In the genomic region with DNA sequence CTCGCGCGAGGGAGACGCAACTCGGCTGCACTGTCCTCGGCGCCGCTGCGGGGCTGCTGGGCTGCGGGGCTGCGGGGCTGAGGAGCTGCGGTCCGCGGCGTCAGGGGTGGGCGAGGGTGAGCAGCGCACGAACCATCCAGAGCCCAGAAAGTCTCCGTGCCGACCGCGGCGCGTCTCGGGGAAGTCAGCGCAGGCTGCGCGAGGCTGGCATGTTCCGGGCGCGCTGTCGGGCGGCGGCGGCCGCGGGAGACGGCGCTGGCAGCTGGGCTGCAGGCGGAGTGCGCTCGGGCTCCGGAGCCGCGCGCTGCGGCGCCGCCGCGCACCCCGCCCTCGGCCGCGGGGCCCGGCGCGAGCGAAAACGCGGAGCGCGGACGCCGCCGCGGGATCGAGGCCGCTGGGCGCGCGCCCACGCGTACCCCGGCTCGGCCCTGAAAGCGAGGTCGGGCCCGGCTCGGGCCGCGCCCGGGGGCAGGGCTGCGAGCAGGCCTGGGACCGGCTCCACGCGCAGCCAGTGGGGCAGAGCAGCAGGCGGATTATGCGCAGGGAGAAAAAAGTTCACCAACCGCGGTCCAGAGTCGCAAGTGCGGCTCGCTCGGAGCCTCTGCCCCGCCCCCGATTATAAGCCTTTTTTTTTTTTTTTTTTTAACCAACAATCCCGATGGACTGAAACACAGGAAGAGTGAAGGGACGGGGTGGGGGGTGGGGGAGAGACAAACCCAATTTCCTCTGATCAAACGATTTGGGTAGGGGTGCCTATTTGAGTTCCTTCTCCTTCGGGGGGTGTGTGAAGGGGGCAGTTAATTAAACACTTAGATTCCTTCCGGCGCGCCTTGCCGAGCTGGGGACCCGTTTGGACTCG, we compare ENCODE assay signal across 8 cellular contexts. TPM values are rescaled to one million over a fixed set of nuclear protein-coding genes. Genes with fewer than 3 reads are reported as not detected.
A peak's percentile ranks its signal among the peaks of the same experiment; 100 is the strongest.
DNase-seq lines count a peak whose midpoint lies in the region; ATAC-seq and TF ChIP-seq lines count a peak whose summit lies in the region.

A gene (minus strand): TSS at position 282 of the 859 bp plus-strand sequence. CDS start 117,230 bp downstream, outside the sequence.

- CTCF ChIA-PET in OCI-LY7 (lab: Charles Lee; ENCODE audit: unreplicated experiment), result no interaction called here
- CTCF ChIA-PET in MCF 10A (lab: Yijun Ruan, JAX), result interaction anchor here (0.6 to 5.0 kb wide), 8 partner anchors 357 to 748 kb away, joined by 3 to 53 read pairs (median 4); no protein-coding TSS in a partner anchor

- H3K9me3 Mint-ChIP-seq in MCF 10A (ENCODE audit: unreplicated experiment), result no peaks in the 10 kb centered on the region
- peaks cover 0 to 3% (median 0%) of the 10 kb centered on the region in 6 donors for H3K9me3 Mint-ChIP-seq in immature natural killer cell

- POLR2A ChIA-PET in OCI-LY7 (lab: Charles Lee), result no interaction called here
- POLR2A ChIA-PET in MCF 10A (lab: Yijun Ruan, JAX), result interaction anchor here (0.5 to 1.5 kb wide), 12 partner anchors 10 to 752 kb away, joined by 3 to 6 read pairs (median 3); no protein-coding TSS in a partner anchor

- ATAC-seq in GM18868 (IDR thresholded peaks at IDR 0.05; ENCODE audit: unreplicated experiment), result peak; percentile 79
- ATAC-seq in HG03045 (IDR thresholded peaks at IDR 0.05; ENCODE audit: unreplicated experiment), result peak; percentile 78

- peak within 1 kb of the TSS; percentile 66 for H3K4me3 ChIP-seq in OCI-LY7 (ENCODE audit: low read depth, low read length, poor library complexity, severe bottlenecking)
- H3K4me3 ChIP-seq in skin epidermis, result peak within 1 kb of the TSS; percentile 59 to 85 (median 68)

- H3K4me1 Mint-ChIP-seq in MCF 10A (ENCODE audit: insufficient read depth, unreplicated experiment) (peaks cover 30% of the 10 kb centered on the region), immature natural killer cell (peaks cover 7 to 11% of the 10 kb centered on the region in 2 donors)

- H3K9me3 ChIP-seq in OCI-LY7 (ENCODE audit: low read length), result no peaks in the 10 kb centered on the region

- H3K9me2 ChIP-seq in OCI-LY7 (ENCODE audit: insufficient read depth, low read length), result no peaks in the 10 kb centered on the region

- H3K79me2 ChIP-seq in OCI-LY7 (ENCODE audit: insufficient read depth, low read depth, low read length), result no peaks in the 10 kb centered on the region

- H3K4me2 ChIP-seq in OCI-LY7 (ENCODE audit: low read length), result peak within 1 kb of the TSS; percentile 83

- H3K27ac ChIP-seq in OCI-LY7 (ENCODE audit: low read depth, low read length, poor library complexity, severe bottlenecking) (no peak within 1 kb of the TSS), skin epidermis (peak within 1 kb of the TSS in 20 of 21 experiments; percentile 42 to 90 (median 82))

- peak; percentile 92 for DNase-seq in AG20443 (ENCODE audit: low spot score)
- peak; percentile 46 for DNase-seq in OCI-LY7 (ENCODE audit: low spot score)
- peak; percentile 54 for DNase-seq in MCF 10A (ENCODE audit: unreplicated experiment)
- DNase-seq in immature natural killer cell, result peak in 1 of 3 donors; percentile 4
- DNase-seq in activated effector memory CD4-positive, alpha-beta T cell treated with Interleukin-2 at 50 U/mL for 16 hours, result no peak

- peak within 1 kb of the TSS; percentile 37; the same call in 1 of the 2 replicates for H2AFZ ChIP-seq in OCI-LY7 (ENCODE audit: low read length)

- no peaks in the 10 kb centered on the region for H4K20me1 ChIP-seq in OCI-LY7 (ENCODE audit: insufficient read depth, low read length)

- H3K4me3 Mint-ChIP-seq in MCF 10A (ENCODE audit: unreplicated experiment), result peak within 1 kb of the TSS; percentile 81
- peak within 1 kb of the TSS; percentile 54 to 73 (median 67) for H3K4me3 Mint-ChIP-seq in immature natural killer cell

- H3K36me3 ChIP-seq in OCI-LY7 (ENCODE audit: insufficient read depth, low read length), result no peaks in the 10 kb centered on the region

- no peaks in the 10 kb centered on the region for H3K27me3 Mint-ChIP-seq in MCF 10A (ENCODE audit: insufficient read depth, unreplicated experiment)
- H3K27me3 Mint-ChIP-seq in immature natural killer cell (ENCODE audit: low read depth in 3 of 3), result peaks cover 18 to 33% (median 27%) of the 10 kb centered on the region in 3 donors

- H3K4me1 ChIP-seq in OCI-LY7 (ENCODE audit: insufficient read depth, low read length, poor library complexity, severe bottlenecking), result peaks cover 15% of the 10 kb centered on the region

- H3K36me3 Mint-ChIP-seq in MCF 10A (ENCODE audit: insufficient read depth, unreplicated experiment) (peaks cover 7% of the 10 kb centered on the region), immature natural killer cell (peaks cover 0 to 5% (median 0%) of the 10 kb centered on the region in 3 donors)

- intact Hi-C loops in OCI-LY7 (cut with micrococcal nuclease; ENCODE audit: unreplicated experiment), result no loop called here
- intact Hi-C loops in MCF 10A (cut with micrococcal nuclease), result loop anchor here (1.0 to 10.0 kb wide), 5 partner anchors 107 to 693 kb away; no protein-coding TSS in a partner anchor

- no TSS peak for BruUV-seq in OCI-LY7 (replicated peaks; lab: Mats Ljungman, UMichigan)
- BruUV-seq in MCF 10A (replicated peaks; lab: Mats Ljungman, UMichigan), result no TSS peak

- H3K27ac Mint-ChIP-seq in MCF 10A (ENCODE audit: low read depth, unreplicated experiment) (peak within 1 kb of the TSS; percentile 76), immature natural killer cell (no peak within 1 kb of the TSS)

- TF ChIP-seq CTCF in OCI-LY7 (conservative IDR thresholded peaks at IDR 0.05; ENCODE audit: low read length), result no peak
- no peak for TF ChIP-seq CTCF in MCF 10A (IDR thresholded peaks at IDR 0.05; ENCODE audit: unreplicated experiment)

RNA-seq across cellular contexts. Expression of the gene that starts here (rescaled TPM):
- 0.19 and 1.5 TPM in 2 replicates for total RNA-seq in OCI-LY7 (2014; rRNA removed; shearing (Covaris generic))
- total RNA-seq in OCI-LY7 (2022) (0.13 TPM in 1 of 2 replicates, not detected in the other), MCF 10A (2022) (7.9 and 14.1 TPM in 2 replicates)
- under 1 TPM in 2 of 3 donors, not detected in 1; 0.08 to 0.38 TPM for polyA plus RNA-seq in immature natural killer cell
